33 cellular contexts compared by ENCODE assay signal in genomic region chr4:3130826-3131225, GRCh38. TPM values are rescaled to one million over a fixed set of nuclear protein-coding genes. Genes with fewer than 3 reads are reported as not detected.
"Had no signal": no experiment of that assay in that cellular context is flagged by ENCODE, and none has a peak within 500 bp of the region (broad histone marks: within the 10 kb centered on the region; RNA-seq: fewer than 3 reads in every experiment).

No MANE protein-coding gene starts in this region.

- H3K9me3 Mint-ChIP-seq: activated CD4-positive, alpha-beta memory T cell treated with anti-CD3 and anti-CD28 coated beads for 36 hours; activated CD4-positive, alpha-beta T cell treated with anti-CD3 and anti-CD28 coated beads, Interleukin-2, amount 10 ng/mL, durations not matched to agents 24 days and 14 days; activated T-cell treated with anti-CD3 and anti-CD28 coated beads, Interleukin-2, amount 50 U/mL, for 72 hours; central memory CD8-positive, alpha-beta T cell; nephron had no signal

- H3K27ac ChIP-seq: epithelial cell of prostate, esophagus squamous epithelium, heart right ventricle, left lung, lower lobe of right lung, neutrophil, right lobe of liver, thoracic aorta, upper lobe of right lung had no signal

- FAIRE-seq: bronchial epithelial cell, endometrium had no signal

- DNase-seq: activated CD4-positive, alpha-beta memory T cell treated with anti-CD3 and anti-CD28 coated beads for 36 hours; activated CD4-positive, alpha-beta T cell treated with anti-CD3 and anti-CD28 coated beads, Interleukin-2, amount 10 ng/mL, durations not matched to agents 24 days and 14 days; activated CD4-positive, CD25-positive, alpha-beta regulatory T cell treated with anti-CD3 and anti-CD28 coated beads, Interleukin-2, amount 50 U/mL, for 72 hours; activated effector memory CD4-positive, alpha-beta T cell treated with Interleukin-2 at 50 U/mL for 16 hours; activated naive CD4-positive, alpha-beta T cell treated with Interleukin-2 at 50 U/mL for 16 hours; activated T-cell treated with anti-CD3 and anti-CD28 coated beads for 4 hours; activated T-cell treated with anti-CD3 and anti-CD28 coated beads, Interleukin-2, amount 50 U/mL, for 72 hours; dermis blood vessel endothelial cell; effector CD4-positive, alpha-beta T cell; esophagus squamous epithelium; foreskin melanocyte; heart right ventricle; kidney glomerular epithelial cell; left lung; lower lobe of right lung; right lobe of liver; stimulated activated CD4-positive, alpha-beta T cell treated with anti-CD3 and anti-CD28 coated beads, Interleukin-2, amount 100 ng/mL, for 48 hours; T-helper 17 cell; T1000; upper lobe of right lung had no signal

- H3K27me3 ChIP-seq: esophagus squamous epithelium, heart right ventricle, left lung, neutrophil, right lobe of liver, upper lobe of right lung had no signal

- H3K4me3 ChIP-seq: esophagus squamous epithelium, heart right ventricle, left lung, lower lobe of right lung, right lobe of liver, thoracic aorta, upper lobe of right lung had no signal

- ATAC-seq: activated T-cell treated with anti-CD3 and anti-CD28 coated beads, Interleukin-2, amount 50 U/mL, for 72 hours; heart right ventricle; left lung; lower lobe of right lung; T-helper 17 cell; upper lobe of right lung had no signal

- H3K4me3 Mint-ChIP-seq: activated CD4-positive, alpha-beta memory T cell treated with anti-CD3 and anti-CD28 coated beads for 36 hours; activated CD4-positive, alpha-beta T cell treated with anti-CD3 and anti-CD28 coated beads, Interleukin-2, amount 10 ng/mL, durations not matched to agents 24 days and 14 days; activated T-cell treated with anti-CD3 and anti-CD28 coated beads, Interleukin-2, amount 50 U/mL, for 72 hours; central memory CD8-positive, alpha-beta T cell; nephron; T-helper 17 cell had no signal

- H3K4me1 Mint-ChIP-seq: central memory CD8-positive, alpha-beta T cell; nephron had no signal

- H3K27ac Mint-ChIP-seq: activated CD4-positive, alpha-beta memory T cell treated with anti-CD3 and anti-CD28 coated beads for 36 hours; activated CD4-positive, alpha-beta T cell treated with anti-CD3 and anti-CD28 coated beads, Interleukin-2, amount 10 ng/mL, durations not matched to agents 24 days and 14 days; nephron; T-helper 17 cell had no signal

- H3K27me3 Mint-ChIP-seq: activated CD4-positive, alpha-beta memory T cell treated with anti-CD3 and anti-CD28 coated beads for 36 hours; activated CD4-positive, alpha-beta T cell treated with anti-CD3 and anti-CD28 coated beads, Interleukin-2, amount 10 ng/mL, durations not matched to agents 24 days and 14 days; central memory CD8-positive, alpha-beta T cell; T-helper 17 cell had no signal

- H3K9me3 ChIP-seq: esophagus squamous epithelium, heart right ventricle, left lung, lower lobe of right lung, neutrophil, right lobe of liver, thoracic aorta, upper lobe of right lung had no signal

RNA-seq across cellular contexts. Expression of gene HTT-AS, which starts 56.5 kb away (rescaled TPM):
- total RNA-seq: activated CD4-positive, alpha-beta memory T cell treated with anti-CD3 and anti-CD28 coated beads for 36 hours; activated CD4-positive, alpha-beta T cell treated with anti-CD3 and anti-CD28 coated beads, Interleukin-2, amount 10 ng/mL, durations not matched to agents 24 days and 14 days; activated T-cell treated with anti-CD3 and anti-CD28 coated beads, Interleukin-2, amount 50 U/mL, for 72 hours; bronchial epithelial cell; dermis blood vessel endothelial cell; esophagus squamous epithelium; glomerular endothelial cell; heart right ventricle; left lung; lower lobe of right lung; mucosa of gallbladder; osteocyte; posterior vena cava; renal cortical epithelial cell; right lobe of liver; skeletal muscle tissue; T-helper 17 cell; thoracic aorta; upper lobe of right lung had no signal
- polyA plus RNA-seq: heart right ventricle had no signal
